Comparison of ENCODE assay signal across 14 cellular contexts in genomic region chr13:43877788-43878187, GRCh38. TPM values are rescaled to one million over a fixed set of nuclear protein-coding genes. Genes with fewer than 3 reads are reported as not detected.
DNase-seq lines count a peak whose midpoint lies in the region; ATAC-seq, FAIRE-seq and TF ChIP-seq lines count a peak whose summit lies in the region.
"Had no signal": no experiment of that assay in that cellular context is flagged by ENCODE, and none has a peak within 500 bp of the region (broad histone marks: within the 10 kb centered on the region; RNA-seq: fewer than 3 reads in every experiment).

No MANE protein-coding gene starts in this region.

- H3K4me3 Mint-ChIP-seq in astrocyte (ENCODE audit: unreplicated experiment), result peak overlapping the region; percentile 80
- peak overlapping the region; percentile 88 for H3K4me3 Mint-ChIP-seq in osteocyte (ENCODE audit: unreplicated experiment)

- H3K4me3 ChIP-seq in SK-N-SH (ENCODE audit: low read depth in 2 of 2, low read length in 1 of 2) (0 out of 4 replicates have a peak overlapping the region, but pooled peaks of 1 of the 2 experiments have one; percentile 71), HUES64 (ENCODE audit: low read length) (peak overlapping the region; percentile 83), astrocyte (ENCODE audit: insufficient read depth, low read depth, low read length) (no peak overlapping the region)

- no peaks in the 10 kb centered on the region for H3K27me3 Mint-ChIP-seq in astrocyte (ENCODE audit: low read depth, unreplicated experiment)
- no peaks in the 10 kb centered on the region for H3K27me3 Mint-ChIP-seq in osteocyte (ENCODE audit: unreplicated experiment)

- H3K27me3 ChIP-seq in SK-N-SH (ENCODE audit: insufficient read depth) (no peaks in the 10 kb centered on the region), HUES64 (ENCODE audit: insufficient read depth, low read length) (peaks cover 15% of the 10 kb centered on the region), astrocyte (ENCODE audit: insufficient read depth, low read length) (no peaks in the 10 kb centered on the region)
- H3K27me3 ChIP-seq: Peyer's patch, right lobe of liver had no signal

- H2AFZ ChIP-seq in SK-N-SH (ENCODE audit: low read depth), result no peak overlapping the region
- H2AFZ ChIP-seq in astrocyte (ENCODE audit: low read depth, low read length), result no peak overlapping the region

- H3K4me1 ChIP-seq in SK-N-SH (ENCODE audit: control insufficient read depth in 1 of 2, insufficient read depth in 2 of 2, low read depth in 1 of 2, low read length in 1 of 2) (peaks cover 0 to 12% of the 10 kb centered on the region in 2 experiments; a peak in 2 of 4 replicates), HUES64 (ENCODE audit: insufficient read depth, low read length) (peaks cover 19% of the 10 kb centered on the region), astrocyte (ENCODE audit: insufficient read depth, low read length) (peaks cover 11% of the 10 kb centered on the region)

- POLR2A ChIA-PET in SK-N-SH (lab: Yijun Ruan, JAX), result no interaction called here

- H3K79me2 ChIP-seq in SK-N-SH (ENCODE audit: insufficient read depth), result peaks cover 20% of the 10 kb centered on the region
- H3K79me2 ChIP-seq in astrocyte (ENCODE audit: insufficient read depth, low read length), result no peaks in the 10 kb centered on the region

- DNase-seq in SK-N-SH (no peak), astrocyte (ENCODE audit: low read depth) (no peak), osteocyte (ENCODE audit: extremely low spot score, unreplicated experiment) (no peak), H4 (ENCODE audit: low spot score) (no peak), SW 1271 (lab: John Stamatoyannopoulos, UW) (no peak)
- DNase-seq: activated naive CD4-positive, alpha-beta T cell treated with Interleukin-2 at 50 U/mL for 16 hours; midbrain; NCI-H187 treated with DMSO at 0.1 percent for 48 hours; Peyer's patch; right lobe of liver had no signal

- no peak overlapping the region; the same call in 1 of the 2 replicates for H3K9ac ChIP-seq in SK-N-SH
- H3K9ac ChIP-seq in HUES64 (ENCODE audit: low read depth, low read length), result no peak overlapping the region
- no peak overlapping the region for H3K9ac ChIP-seq in astrocyte (ENCODE audit: low read length)

- no peak for TF ChIP-seq RAD21 in SK-N-SH (IDR thresholded peaks at IDR 0.05; ENCODE audit: low read length)

- peak overlapping the region; percentile 93; the same call in 1 of the 2 replicates for H3K4me2 ChIP-seq in SK-N-SH
- no peak overlapping the region for H3K4me2 ChIP-seq in astrocyte (ENCODE audit: low read length)

- ATAC-seq in SK-N-SH treated with all-trans-retinoic acid at 6 μM for 48 hours (no peak), HG03135 (IDR thresholded peaks at IDR 0.05; ENCODE audit: unreplicated experiment) (no peak)
- ATAC-seq: right lobe of liver had no signal

- peaks cover 20% of the 10 kb centered on the region for H3F3A ChIP-seq in SK-N-SH (replicated peaks; ENCODE audit: insufficient read depth)

- H3K4me1 Mint-ChIP-seq in astrocyte (ENCODE audit: low read depth, unreplicated experiment) (peaks cover 6% of the 10 kb centered on the region), osteocyte (ENCODE audit: unreplicated experiment) (peaks cover 38% of the 10 kb centered on the region)

- 93% methylated on average over 1 of the region's 1 CpG for WGBS in SK-N-SH (ENCODE audit: low lambda C conversion rate)
- no CpG with 5 or more reads among the region's 1 CpG for WGBS in HUES64

- TF ChIP-seq EP300 in SK-N-SH (IDR thresholded peaks at IDR 0.05; ENCODE audit: borderline replicate concordance in 1 of 2, low read depth in 1 of 2, low read length in 1 of 2), result no peak

- H3K9me3 Mint-ChIP-seq in astrocyte (ENCODE audit: unreplicated experiment) (no peaks in the 10 kb centered on the region), osteocyte (ENCODE audit: unreplicated experiment) (no peaks in the 10 kb centered on the region)

- peaks cover 2% of the 10 kb centered on the region for H3K36me3 Mint-ChIP-seq in astrocyte (ENCODE audit: low read depth, unreplicated experiment)
- peaks cover 11% of the 10 kb centered on the region for H3K36me3 Mint-ChIP-seq in osteocyte (ENCODE audit: unreplicated experiment)

- H3K36me3 ChIP-seq in SK-N-SH (replicated peaks in 1 of 2; ENCODE audit: control insufficient read depth in 1 of 2, insufficient read depth in 2 of 2, low read length in 1 of 2), result peaks cover 10 to 14% of the 10 kb centered on the region in 2 experiments
- no peaks in the 10 kb centered on the region for H3K36me3 ChIP-seq in HUES64 (ENCODE audit: insufficient read depth, low read length)
- H3K36me3 ChIP-seq in astrocyte (ENCODE audit: insufficient read depth, low read length), result no peaks in the 10 kb centered on the region
- H3K36me3 ChIP-seq: Peyer's patch, right lobe of liver had no signal

- CTCF ChIA-PET in SK-N-SH (lab: Yijun Ruan, JAX), result interaction anchor here (0.8 to 1.9 kb wide), 2 partner anchors 73 to 560 kb away, joined by 4 to 8 read pairs; no protein-coding TSS in a partner anchor

- H3K9me3 ChIP-seq in SK-N-SH (no peaks in the 10 kb centered on the region), HUES64 (ENCODE audit: insufficient read depth, low read depth, low read length) (no peaks in the 10 kb centered on the region), astrocyte (ENCODE audit: insufficient read depth, low read depth, low read length) (no peaks in the 10 kb centered on the region)
- H3K9me3 ChIP-seq: Peyer's patch, right lobe of liver had no signal

- H4K20me1 ChIP-seq in SK-N-SH (ENCODE audit: insufficient read depth), result no peaks in the 10 kb centered on the region
- no peaks in the 10 kb centered on the region for H4K20me1 ChIP-seq in astrocyte (ENCODE audit: insufficient read depth, low read length)

- H3K27ac ChIP-seq in SK-N-SH (ENCODE audit: low read depth in 2 of 2, low read length in 1 of 2), result peak overlapping the region in 1 of 2 experiments; percentile 80; a peak in 2 of 4 replicates
- H3K27ac ChIP-seq in HUES64 (ENCODE audit: low read depth, low read length), result no peak overlapping the region
- no peak overlapping the region for H3K27ac ChIP-seq in astrocyte (ENCODE audit: low read depth, low read length)

- H3K9me2 ChIP-seq in SK-N-SH, result no peaks in the 10 kb centered on the region

- TF ChIP-seq CTCF in SK-N-SH (IDR thresholded peaks at IDR 0.05) (no peak), astrocyte (IDR thresholded peaks at IDR 0.05; ENCODE audit: insufficient read depth, low read depth, low read length) (no peak), osteocyte (IDR thresholded peaks at IDR 0.05) (no peak)

- H3K27ac Mint-ChIP-seq in astrocyte (ENCODE audit: unreplicated experiment) (no peak overlapping the region), osteocyte (ENCODE audit: unreplicated experiment) (peak overlapping the region; percentile 96)

- FAIRE-seq in astrocyte (lab: Jason Lieb, UNC), result no peak
- FAIRE-seq: urothelium cell line had no signal

TF ChIP-seq in SK-N-SH, 30 proteins besides CTCF, POLR2A, EP300 and RAD21 (continues in another document):
- TF ChIP-seq USF2 (IDR thresholded peaks at IDR 0.05; ENCODE audit: borderline replicate concordance, low read depth, low read length) (no peak), JUND (IDR thresholded peaks at IDR 0.05) (no peak), RCOR1 (IDR thresholded peaks at IDR 0.05; ENCODE audit: low read length) (no peak)

TF ChIP-seq in SK-N-SH treated with all-trans-retinoic acid at 6 μM for 48 hours, 23 proteins besides CTCF, POLR2A, EP300 and RAD21:
- TF ChIP-seq ZNF8 (CRISPR knock-in tag; IDR thresholded peaks at IDR 0.05) (no peak), CREB5 (CRISPR knock-in tag; IDR thresholded peaks at IDR 0.05; ENCODE audit: low read depth) (no peak)

RNA-seq across cellular contexts. Expression of gene CCDC122, which starts 1.8 kb away (rescaled TPM):
- 1.0 and 1.4 TPM in 2 replicates for polyA plus RNA-seq in SK-N-SH (2012; rRNA removed)
- 1.6 and 2.7 TPM in 2 replicates for polyA plus RNA-seq in SK-N-SH (2012; cell fraction: cytosol; rRNA removed)
- polyA plus RNA-seq in SK-N-SH (2012; cell fraction: nucleus; rRNA removed), result 2.4 and 8.7 TPM in 2 replicates
- polyA plus RNA-seq in HUES64 (2013, experiment 1 of 2), result 5.2 TPM
- polyA plus RNA-seq in HUES64 (2013, experiment 2 of 2), result 6.7 TPM
- total RNA-seq in astrocyte (5.1 and 6.7 TPM in 2 replicates), osteocyte (9.4 and 12.4 TPM in 2 replicates)
- 0.39 and 1.3 TPM in 2 replicates for total RNA-seq in H4 (2014; rRNA removed; shearing (Covaris generic))

RNA-seq across cellular contexts. Expression of gene LACC1, which starts 1.9 kb away (rescaled TPM):
- 4.2 and 8.7 TPM in 2 replicates for polyA plus RNA-seq in SK-N-SH (2012; rRNA removed)
- 7.3 and 8.9 TPM in 2 replicates for polyA plus RNA-seq in SK-N-SH (2012; cell fraction: cytosol; rRNA removed)
- 3.5 and 10.1 TPM in 2 replicates for polyA plus RNA-seq in SK-N-SH (2012; cell fraction: nucleus; rRNA removed)
- 2.4 TPM for polyA plus RNA-seq in HUES64 (2013, experiment 1 of 2)
- polyA plus RNA-seq in HUES64 (2013, experiment 2 of 2), result 2.2 TPM
- 7.3 and 9.2 TPM in 2 replicates for total RNA-seq in astrocyte
- 6.7 and 8.7 TPM in 2 replicates for total RNA-seq in osteocyte
- total RNA-seq in H4 (2014; rRNA removed; shearing (Covaris generic)), result 2.1 and 2.8 TPM in 2 replicates
